In the genomic region with DNA sequence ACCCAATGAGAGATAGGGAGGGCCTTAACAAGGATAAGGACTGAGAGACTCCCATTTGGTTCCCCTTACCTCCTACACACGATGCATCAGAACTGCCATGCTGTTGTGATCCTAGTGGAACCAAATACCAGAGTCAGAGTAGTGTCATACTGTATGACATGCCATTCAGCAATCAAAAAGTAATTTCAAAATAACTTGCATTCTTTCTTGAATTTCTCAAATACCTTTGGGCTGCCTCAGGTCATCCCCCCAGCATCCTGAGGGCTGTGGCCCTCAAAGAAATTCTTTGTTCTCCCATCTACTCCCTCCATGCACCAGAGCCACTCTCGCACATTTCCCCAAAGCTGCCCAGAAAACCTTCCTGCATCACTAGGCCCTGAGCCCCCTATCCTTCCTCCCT, we compare ENCODE assay signal across 15 cellular contexts.
DNase-seq lines count a peak whose midpoint lies in the region; TF ChIP-seq lines count a peak whose summit lies in the region.
"Had no signal": no experiment of that assay in that cellular context is flagged by ENCODE, and none has a peak within 500 bp of the region (broad histone marks: within the 10 kb centered on the region; RNA-seq: fewer than 3 reads in every experiment).

No MANE protein-coding gene starts in this region.

- H4K20me1 ChIP-seq in osteoblast (ENCODE audit: insufficient read depth, low read length) (no peaks in the 10 kb centered on the region), neural progenitor cell (ENCODE audit: low read depth) (no peaks in the 10 kb centered on the region)

- no peaks in the 10 kb centered on the region for H3F3A ChIP-seq in neural progenitor cell (ENCODE audit: low read depth)

- TF ChIP-seq CTCF in chondrocyte (IDR thresholded peaks at IDR 0.05): no peak
- TF ChIP-seq CTCF in osteoblast (IDR thresholded peaks at IDR 0.05; ENCODE audit: extremely low read depth, low read depth, low read length): no peak
- no peak for TF ChIP-seq CTCF in neural progenitor cell (IDR thresholded peaks at IDR 0.05)
- TF ChIP-seq CTCF in ovary (IDR thresholded peaks at IDR 0.05): no peak

- H3K4me2 ChIP-seq in osteoblast (ENCODE audit: insufficient read depth, low read length) (peak overlapping the region; percentile 42), neural progenitor cell (no peak overlapping the region)

- H3K4me1 ChIP-seq in osteoblast (ENCODE audit: insufficient read depth, low read length) (peaks cover 23% of the 10 kb centered on the region), neural progenitor cell (no peaks in the 10 kb centered on the region), ovary (ENCODE audit: insufficient read depth) (no peaks in the 10 kb centered on the region)

- H3K27ac Mint-ChIP-seq in chondrocyte (ENCODE audit: unreplicated experiment) (peak overlapping the region; percentile 67), neural progenitor cell (no peak overlapping the region)
- H3K27ac Mint-ChIP-seq in activated CD4-positive, alpha-beta T cell treated with anti-CD3 and anti-CD28 coated beads, Interleukin-2, amount 10 ng/mL, durations not matched to agents 24 days and 14 days: no peak overlapping the region
- H3K27ac Mint-ChIP-seq: activated naive CD4-positive, alpha-beta T cell treated with anti-CD3 and anti-CD28 coated beads, Interleukin-2, amount 10 ng/mL, durations not matched to agents 7 days and 5 days had no signal

- H3K9me3 ChIP-seq in osteoblast (ENCODE audit: low read depth, low read length): no peaks in the 10 kb centered on the region
- H3K9me3 ChIP-seq in neural progenitor cell (ENCODE audit: low read depth): no peaks in the 10 kb centered on the region
- no peaks in the 10 kb centered on the region for H3K9me3 ChIP-seq in ovary

- no peak for TF ChIP-seq POLR2A in ovary (IDR thresholded peaks at IDR 0.05)

- peaks cover 8% of the 10 kb centered on the region for H3K9me3 Mint-ChIP-seq in chondrocyte (ENCODE audit: low read depth)
- peaks cover 4% of the 10 kb centered on the region for H3K9me3 Mint-ChIP-seq in neural progenitor cell
- no peaks in the 10 kb centered on the region for H3K9me3 Mint-ChIP-seq in activated CD4-positive, alpha-beta T cell treated with anti-CD3 and anti-CD28 coated beads, Interleukin-2, amount 10 ng/mL, durations not matched to agents 24 days and 14 days
- H3K9me3 Mint-ChIP-seq: activated naive CD4-positive, alpha-beta T cell treated with anti-CD3 and anti-CD28 coated beads, Interleukin-2, amount 10 ng/mL, durations not matched to agents 7 days and 5 days had no signal

- H3K27me3 Mint-ChIP-seq in chondrocyte (ENCODE audit: low read depth): peaks cover 2% of the 10 kb centered on the region
- H3K27me3 Mint-ChIP-seq in neural progenitor cell (ENCODE audit: insufficient read depth, low read depth): no peaks in the 10 kb centered on the region
- peaks cover 3% of the 10 kb centered on the region for H3K27me3 Mint-ChIP-seq in activated CD4-positive, alpha-beta T cell treated with anti-CD3 and anti-CD28 coated beads, Interleukin-2, amount 10 ng/mL, durations not matched to agents 24 days and 14 days

- peak; percentile 30 for DNase-seq in ELF-1 (ENCODE audit: low read depth, low spot score)
- DNase-seq in NCI-H226: peak; percentile 60
- no peak for DNase-seq in chondrocyte (ENCODE audit: low spot score)
- no peak for DNase-seq in osteoblast (ENCODE audit: insufficient read length, low spot score, missing footprints)
- DNase-seq in neural progenitor cell (ENCODE audit: low spot score): no peak
- DNase-seq in activated CD4-positive, alpha-beta T cell treated with anti-CD3 and anti-CD28 coated beads, Interleukin-2, amount 10 ng/mL, durations not matched to agents 24 days and 14 days: no peak
- no peak for DNase-seq in ovary
- no peak for DNase-seq in activated CD4-positive, alpha-beta T cell treated with anti-CD3 and anti-CD28 coated beads for 48 hours
- DNase-seq: activated naive CD4-positive, alpha-beta T cell treated with anti-CD3 and anti-CD28 coated beads, Interleukin-2, amount 10 ng/mL, durations not matched to agents 7 days and 5 days; caudate nucleus; NCI-H1105; stimulated activated CD4-positive, alpha-beta T cell treated with anti-CD3 and anti-CD28 coated beads, Interleukin-1b, Interleukin-23, amount 100 ng/mL, for 48 hours; stimulated activated CD8-positive, alpha-beta memory T cell treated with anti-CD3 and anti-CD28 coated beads, Interleukin-4, amount 100 ng/mL, for 48 hours; WERI-Rb-1 had no signal

- H3K79me2 ChIP-seq in osteoblast (ENCODE audit: insufficient read depth, low read length): no peaks in the 10 kb centered on the region
- no peaks in the 10 kb centered on the region for H3K79me2 ChIP-seq in neural progenitor cell (ENCODE audit: low read depth)

- H3K4me1 Mint-ChIP-seq in chondrocyte (ENCODE audit: low read depth) (peaks cover 14% of the 10 kb centered on the region), neural progenitor cell (peaks cover 5% of the 10 kb centered on the region)
- H3K4me1 Mint-ChIP-seq in activated CD4-positive, alpha-beta T cell treated with anti-CD3 and anti-CD28 coated beads, Interleukin-2, amount 10 ng/mL, durations not matched to agents 24 days and 14 days: no peaks in the 10 kb centered on the region
- H3K4me1 Mint-ChIP-seq: activated naive CD4-positive, alpha-beta T cell treated with anti-CD3 and anti-CD28 coated beads, Interleukin-2, amount 10 ng/mL, durations not matched to agents 7 days and 5 days had no signal

- no peaks in the 10 kb centered on the region for H3K36me3 ChIP-seq in osteoblast (ENCODE audit: insufficient read depth, low read length)
- H3K36me3 ChIP-seq in neural progenitor cell: no peaks in the 10 kb centered on the region
- no peaks in the 10 kb centered on the region for H3K36me3 ChIP-seq in ovary
- H3K36me3 ChIP-seq: WERI-Rb-1 had no signal

- no peak overlapping the region for H3K4me3 Mint-ChIP-seq in chondrocyte (ENCODE audit: unreplicated experiment)
- H3K4me3 Mint-ChIP-seq in neural progenitor cell: no peak overlapping the region
- H3K4me3 Mint-ChIP-seq in activated CD4-positive, alpha-beta T cell treated with anti-CD3 and anti-CD28 coated beads, Interleukin-2, amount 10 ng/mL, durations not matched to agents 24 days and 14 days: no peak overlapping the region
- H3K4me3 Mint-ChIP-seq: activated naive CD4-positive, alpha-beta T cell treated with anti-CD3 and anti-CD28 coated beads, Interleukin-2, amount 10 ng/mL, durations not matched to agents 7 days and 5 days had no signal

- H3K27ac ChIP-seq in osteoblast (ENCODE audit: low read depth, low read length) (peak overlapping the region; percentile 76), neural progenitor cell (no peak overlapping the region), ovary (no peak overlapping the region)
- H3K27ac ChIP-seq: WERI-Rb-1 had no signal

- intact Hi-C loops in activated CD4-positive, alpha-beta T cell treated with anti-CD3 and anti-CD28 coated beads, Interleukin-2, amount 10 ng/mL, durations not matched to agents 24 days and 14 days (cut with micrococcal nuclease): no loop called here
- intact Hi-C loops in ovary (cut with DNase I): loop anchor here (5.0 to 10.0 kb wide), 4 partner anchors 1102 to 1294 kb away; partner anchors contain the start of gene EPHB1 (in 2 of the 4)

- no peak for TF ChIP-seq EP300 in ovary (IDR thresholded peaks at IDR 0.05)

- no peaks in the 10 kb centered on the region for H3K36me3 Mint-ChIP-seq in chondrocyte (ENCODE audit: low read depth)
- H3K36me3 Mint-ChIP-seq in neural progenitor cell: no peaks in the 10 kb centered on the region
- H3K36me3 Mint-ChIP-seq in activated CD4-positive, alpha-beta T cell treated with anti-CD3 and anti-CD28 coated beads, Interleukin-2, amount 10 ng/mL, durations not matched to agents 24 days and 14 days (ENCODE audit: low read depth): no peaks in the 10 kb centered on the region
- H3K36me3 Mint-ChIP-seq: activated naive CD4-positive, alpha-beta T cell treated with anti-CD3 and anti-CD28 coated beads, Interleukin-2, amount 10 ng/mL, durations not matched to agents 7 days and 5 days had no signal

- H2AFZ ChIP-seq in osteoblast (ENCODE audit: low read length) (peak overlapping the region; percentile 36), neural progenitor cell (replicated peaks) (no peak overlapping the region)

- H3K27me3 ChIP-seq in osteoblast (ENCODE audit: insufficient read depth, low read length) (no peaks in the 10 kb centered on the region), neural progenitor cell (no peaks in the 10 kb centered on the region), ovary (no peaks in the 10 kb centered on the region)

- H3K9ac ChIP-seq in neural progenitor cell: no peak overlapping the region

- no peak overlapping the region for H3K4me3 ChIP-seq in osteoblast (ENCODE audit: insufficient read depth, low read length)
- H3K4me3 ChIP-seq in neural progenitor cell: no peak overlapping the region
- H3K4me3 ChIP-seq in ovary: no peak overlapping the region
- H3K4me3 ChIP-seq: K562 had no signal

- 60 to 75% (median 62%) methylated on average over 2 of the region's 2 CpGs for WGBS in ovary, 3 donors

Comparison
In these comparisons a context has a peak if more than half of its experiments do, and no peak if none do; other contexts are left out.
1. DNase-seq: peak in ELF-1 (single experiment) and NCI-H226 (single experiment); none in chondrocyte (single experiment), osteoblast (single experiment), neural progenitor cell (single experiment), activated CD4-positive, alpha-beta T cell treated with anti-CD3 and anti-CD28 coated beads, Interleukin-2, amount 10 ng/mL, durations not matched to agents 24 days and 14 days (single experiment), ovary (0 of 5) and activated CD4-positive, alpha-beta T cell treated with anti-CD3 and anti-CD28 coated beads for 48 hours (single experiment).